In the genomic region with DNA sequence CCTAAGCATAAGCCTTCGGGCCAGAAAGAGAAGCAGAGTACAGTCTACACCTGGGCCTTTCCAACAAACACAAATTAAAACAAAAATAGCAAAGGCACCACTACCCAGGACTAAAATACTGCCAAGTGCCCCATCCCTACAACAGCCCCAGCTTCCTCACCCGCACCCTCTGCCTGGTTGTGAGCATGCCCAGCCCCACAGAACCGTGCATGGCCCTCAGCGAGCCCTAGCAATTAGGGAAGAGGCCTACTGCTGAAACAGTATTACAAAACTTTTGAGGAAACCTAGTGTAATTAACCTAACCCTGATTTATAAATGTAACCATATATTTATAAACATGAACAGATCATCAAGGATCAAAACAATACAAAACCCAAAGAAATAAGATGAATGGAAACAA, we compare ENCODE assay signal across 25 cellular contexts.
"Had no signal": no experiment of that assay in that cellular context is flagged by ENCODE, and none has a peak within 500 bp of the region (broad histone marks: within the 10 kb centered on the region; RNA-seq: fewer than 3 reads in every experiment).

No MANE protein-coding gene starts in this region.

- DNase-seq: dorsolateral prefrontal cortex; effector CD8-positive, alpha-beta T cell; endodermal cell; foreskin fibroblast; gastrocnemius medialis; kidney; mammary epithelial cell; mesendoderm; midbrain; naive thymus-derived CD4-positive, alpha-beta T cell; occipital lobe; ovary; posterior cingulate gyrus; psoas muscle; right cardiac atrium; sigmoid colon; stimulated activated CD4-positive, alpha-beta T cell treated with anti-CD3 and anti-CD28 coated beads, Interleukin-4, amount 100 ng/mL, for 4 hours; stimulated activated naive CD8-positive, alpha-beta T cell treated with anti-CD3 and anti-CD28 coated beads, Interleukin-15, Interleukin-2, amounts not matched to agents 100 U/mL and 50 U/mL, for 24 hours; substantia nigra; testis; tibial artery; uterus had no signal

- H3K4me1 ChIP-seq: gastrocnemius medialis, heart left ventricle, psoas muscle, testis, uterus had no signal

- H3K27ac ChIP-seq: dorsolateral prefrontal cortex, epithelial cell of prostate, gastrocnemius medialis, heart left ventricle, hepatocyte, ovary, psoas muscle, sigmoid colon, testis, tibial artery, uterus had no signal

- H3K4me3 ChIP-seq: dorsolateral prefrontal cortex, gastrocnemius medialis, heart left ventricle, hepatocyte, ovary, psoas muscle, sigmoid colon, testis, tibial artery, uterus had no signal

- H3K27me3 ChIP-seq: dorsolateral prefrontal cortex, gastrocnemius medialis, heart left ventricle, hepatocyte, ovary, sigmoid colon, testis, tibial artery, uterus had no signal

- H3K36me3 ChIP-seq: ovary, uterus had no signal

- H3K9me3 ChIP-seq: gastrocnemius medialis, heart left ventricle, ovary, psoas muscle, sigmoid colon, testis, tibial artery, uterus had no signal
